In the genomic region with DNA sequence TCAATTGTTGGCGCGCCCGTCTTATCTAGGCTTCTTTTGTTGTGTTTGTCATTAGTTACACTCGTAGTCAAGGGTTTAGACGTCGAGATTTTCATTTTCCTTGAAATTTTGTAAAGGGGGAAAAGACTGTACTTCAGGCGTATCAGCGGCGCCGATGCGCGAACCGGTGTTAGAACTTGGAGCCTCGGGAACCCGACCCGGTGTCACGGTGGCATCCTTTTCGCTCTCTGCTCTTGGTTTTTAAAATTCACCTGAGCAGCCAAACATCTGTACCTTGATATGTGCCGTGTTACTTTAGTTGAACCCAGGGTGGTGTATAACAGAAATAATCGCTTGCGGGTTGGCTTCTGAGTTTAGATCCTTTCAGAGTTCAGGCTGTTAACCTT, we compare ENCODE assay signal across 1 cellular context.
TF ChIP-seq lines count a peak whose summit lies in the region.

No MANE protein-coding gene starts in this region.

TF ChIP-seq in GM23338, 12 proteins besides CTCF, POLR2A, EP300 and RAD21 (continued from another document):
- TF ChIP-seq, protein P1, sequence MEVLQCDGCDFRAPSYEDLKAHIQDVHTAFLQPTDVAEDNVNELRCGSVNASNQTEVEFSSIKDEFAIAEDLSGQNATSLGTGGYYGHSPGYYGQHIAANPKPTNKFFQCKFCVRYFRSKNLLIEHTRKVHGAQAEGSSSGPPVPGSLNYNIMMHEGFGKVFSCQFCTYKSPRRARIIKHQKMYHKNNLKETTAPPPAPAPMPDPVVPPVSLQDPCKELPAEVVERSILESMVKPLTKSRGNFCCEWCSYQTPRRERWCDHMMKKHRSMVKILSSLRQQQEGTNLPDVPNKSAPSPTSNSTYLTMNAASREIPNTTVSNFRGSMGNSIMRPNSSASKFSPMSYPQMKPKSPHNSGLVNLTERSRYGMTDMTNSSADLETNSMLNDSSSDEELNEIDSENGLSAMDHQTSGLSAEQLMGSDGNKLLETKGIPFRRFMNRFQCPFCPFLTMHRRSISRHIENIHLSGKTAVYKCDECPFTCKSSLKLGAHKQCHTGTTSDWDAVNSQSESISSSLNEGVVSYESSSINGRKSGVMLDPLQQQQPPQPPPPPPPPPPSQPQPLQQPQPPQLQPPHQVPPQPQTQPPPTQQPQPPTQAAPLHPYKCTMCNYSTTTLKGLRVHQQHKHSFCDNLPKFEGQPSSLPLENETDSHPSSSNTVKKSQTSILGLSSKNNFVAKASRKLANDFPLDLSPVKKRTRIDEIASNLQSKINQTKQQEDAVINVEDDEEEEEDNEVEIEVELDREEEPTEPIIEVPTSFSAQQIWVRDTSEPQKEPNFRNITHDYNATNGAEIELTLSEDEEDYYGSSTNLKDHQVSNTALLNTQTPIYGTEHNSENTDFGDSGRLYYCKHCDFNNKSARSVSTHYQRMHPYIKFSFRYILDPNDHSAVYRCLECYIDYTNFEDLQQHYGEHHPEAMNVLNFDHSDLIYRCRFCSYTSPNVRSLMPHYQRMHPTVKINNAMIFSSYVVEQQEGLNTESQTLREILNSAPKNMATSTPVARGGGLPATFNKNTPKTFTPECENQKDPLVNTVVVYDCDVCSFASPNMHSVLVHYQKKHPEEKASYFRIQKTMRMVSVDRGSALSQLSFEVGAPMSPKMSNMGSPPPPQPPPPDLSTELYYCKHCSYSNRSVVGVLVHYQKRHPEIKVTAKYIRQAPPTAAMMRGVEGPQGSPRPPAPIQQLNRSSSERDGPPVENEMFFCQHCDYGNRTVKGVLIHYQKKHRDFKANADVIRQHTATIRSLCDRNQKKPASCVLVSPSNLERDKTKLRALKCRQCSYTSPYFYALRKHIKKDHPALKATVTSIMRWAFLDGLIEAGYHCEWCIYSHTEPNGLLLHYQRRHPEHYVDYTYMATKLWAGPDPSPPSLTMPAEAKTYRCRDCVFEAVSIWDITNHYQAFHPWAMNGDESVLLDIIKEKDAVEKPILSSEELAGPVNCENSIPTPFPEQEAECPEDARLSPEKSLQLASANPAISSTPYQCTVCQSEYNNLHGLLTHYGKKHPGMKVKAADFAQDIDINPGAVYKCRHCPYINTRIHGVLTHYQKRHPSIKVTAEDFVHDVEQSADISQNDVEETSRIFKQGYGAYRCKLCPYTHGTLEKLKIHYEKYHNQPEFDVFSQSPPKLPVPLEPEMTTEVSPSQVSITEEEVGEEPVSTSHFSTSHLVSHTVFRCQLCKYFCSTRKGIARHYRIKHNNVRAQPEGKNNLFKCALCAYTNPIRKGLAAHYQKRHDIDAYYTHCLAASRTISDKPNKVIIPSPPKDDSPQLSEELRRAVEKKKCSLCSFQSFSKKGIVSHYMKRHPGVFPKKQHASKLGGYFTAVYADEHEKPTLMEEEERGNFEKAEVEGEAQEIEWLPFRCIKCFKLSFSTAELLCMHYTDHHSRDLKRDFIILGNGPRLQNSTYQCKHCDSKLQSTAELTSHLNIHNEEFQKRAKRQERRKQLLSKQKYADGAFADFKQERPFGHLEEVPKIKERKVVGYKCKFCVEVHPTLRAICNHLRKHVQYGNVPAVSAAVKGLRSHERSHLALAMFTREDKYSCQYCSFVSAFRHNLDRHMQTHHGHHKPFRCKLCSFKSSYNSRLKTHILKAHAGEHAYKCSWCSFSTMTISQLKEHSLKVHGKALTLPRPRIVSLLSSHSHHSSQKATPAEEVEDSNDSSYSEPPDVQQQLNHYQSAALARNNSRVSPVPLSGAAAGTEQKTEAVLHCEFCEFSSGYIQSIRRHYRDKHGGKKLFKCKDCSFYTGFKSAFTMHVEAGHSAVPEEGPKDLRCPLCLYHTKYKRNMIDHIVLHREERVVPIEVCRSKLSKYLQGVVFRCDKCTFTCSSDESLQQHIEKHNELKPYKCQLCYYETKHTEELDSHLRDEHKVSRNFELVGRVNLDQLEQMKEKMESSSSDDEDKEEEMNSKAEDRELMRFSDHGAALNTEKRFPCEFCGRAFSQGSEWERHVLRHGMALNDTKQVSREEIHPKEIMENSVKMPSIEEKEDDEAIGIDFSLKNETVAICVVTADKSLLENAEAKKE (CRISPR knock-in tag; IDR thresholded peaks at IDR 0.05) = no peak
- TF ChIP-seq ZNF331 (CRISPR knock-in tag; IDR thresholded peaks at IDR 0.05; ENCODE audit: low read depth) (no peak), NANOG (IDR thresholded peaks at IDR 0.05; ENCODE audit: borderline replicate concordance) (no peak), ZNF114 (CRISPR knock-in tag; IDR thresholded peaks at IDR 0.05) (no peak)
- TF ChIP-seq, protein P2, sequence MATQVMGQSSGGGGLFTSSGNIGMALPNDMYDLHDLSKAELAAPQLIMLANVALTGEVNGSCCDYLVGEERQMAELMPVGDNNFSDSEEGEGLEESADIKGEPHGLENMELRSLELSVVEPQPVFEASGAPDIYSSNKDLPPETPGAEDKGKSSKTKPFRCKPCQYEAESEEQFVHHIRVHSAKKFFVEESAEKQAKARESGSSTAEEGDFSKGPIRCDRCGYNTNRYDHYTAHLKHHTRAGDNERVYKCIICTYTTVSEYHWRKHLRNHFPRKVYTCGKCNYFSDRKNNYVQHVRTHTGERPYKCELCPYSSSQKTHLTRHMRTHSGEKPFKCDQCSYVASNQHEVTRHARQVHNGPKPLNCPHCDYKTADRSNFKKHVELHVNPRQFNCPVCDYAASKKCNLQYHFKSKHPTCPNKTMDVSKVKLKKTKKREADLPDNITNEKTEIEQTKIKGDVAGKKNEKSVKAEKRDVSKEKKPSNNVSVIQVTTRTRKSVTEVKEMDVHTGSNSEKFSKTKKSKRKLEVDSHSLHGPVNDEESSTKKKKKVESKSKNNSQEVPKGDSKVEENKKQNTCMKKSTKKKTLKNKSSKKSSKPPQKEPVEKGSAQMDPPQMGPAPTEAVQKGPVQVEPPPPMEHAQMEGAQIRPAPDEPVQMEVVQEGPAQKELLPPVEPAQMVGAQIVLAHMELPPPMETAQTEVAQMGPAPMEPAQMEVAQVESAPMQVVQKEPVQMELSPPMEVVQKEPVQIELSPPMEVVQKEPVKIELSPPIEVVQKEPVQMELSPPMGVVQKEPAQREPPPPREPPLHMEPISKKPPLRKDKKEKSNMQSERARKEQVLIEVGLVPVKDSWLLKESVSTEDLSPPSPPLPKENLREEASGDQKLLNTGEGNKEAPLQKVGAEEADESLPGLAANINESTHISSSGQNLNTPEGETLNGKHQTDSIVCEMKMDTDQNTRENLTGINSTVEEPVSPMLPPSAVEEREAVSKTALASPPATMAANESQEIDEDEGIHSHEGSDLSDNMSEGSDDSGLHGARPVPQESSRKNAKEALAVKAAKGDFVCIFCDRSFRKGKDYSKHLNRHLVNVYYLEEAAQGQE (IDR thresholded peaks at IDR 0.05; ENCODE audit: unreplicated experiment) = no peak
